Comparison of ENCODE assay signal across 1 cellular context in the genomic region with DNA sequence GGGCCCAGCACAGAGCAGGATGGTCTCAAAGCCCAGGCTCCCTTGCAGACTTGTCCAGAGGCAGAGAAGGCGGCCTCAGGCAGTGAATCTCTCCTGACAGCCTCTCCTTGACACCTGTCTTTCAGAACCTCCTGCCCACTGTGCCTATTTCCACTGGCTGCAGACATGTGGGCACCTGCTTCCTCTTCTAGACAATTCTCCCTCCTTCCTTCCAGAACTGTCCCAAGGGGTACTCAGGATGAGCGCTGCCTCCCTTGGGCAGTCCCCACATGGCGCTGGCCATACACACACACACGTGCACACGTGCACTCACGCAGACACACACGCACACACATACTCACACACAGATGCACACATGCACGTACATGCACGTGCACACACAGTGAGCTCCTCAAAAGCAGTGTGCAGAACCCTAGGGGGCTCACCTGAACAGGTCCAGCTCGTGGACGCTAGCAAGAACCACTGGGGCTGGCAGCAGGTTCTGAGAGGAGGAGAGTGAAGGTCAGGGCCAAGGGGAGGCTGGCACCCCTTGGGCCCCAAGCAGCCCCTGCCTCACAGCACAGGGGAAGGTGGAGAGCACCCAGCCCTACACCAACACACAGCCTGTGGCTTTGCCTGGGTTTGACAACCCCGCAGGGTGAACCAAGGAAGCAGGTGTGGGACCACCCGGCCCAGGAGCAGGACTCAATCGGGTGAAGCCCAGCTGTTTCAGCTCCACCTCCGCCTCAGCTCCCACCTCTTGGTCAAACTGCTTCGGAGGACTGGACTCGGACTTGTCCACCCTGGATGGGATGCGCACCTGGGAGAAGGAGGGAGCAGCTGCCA.
TF ChIP-seq lines count a peak whose summit lies in the region.

No MANE protein-coding gene starts in this region.

TF ChIP-seq in GM12878, 131 proteins besides CTCF, POLR2A, EP300 and RAD21:
- TF ChIP-seq BHLHE40 (IDR thresholded peaks at IDR 0.05; ENCODE audit: borderline replicate concordance in 1 of 2, low read depth in 2 of 2, low read length in 1 of 2) (peak; percentile 84 to 90), EED (IDR thresholded peaks at IDR 0.05; ENCODE audit: low read depth) (no peak)
